13 cellular contexts compared by ENCODE assay signal in the genomic region with DNA sequence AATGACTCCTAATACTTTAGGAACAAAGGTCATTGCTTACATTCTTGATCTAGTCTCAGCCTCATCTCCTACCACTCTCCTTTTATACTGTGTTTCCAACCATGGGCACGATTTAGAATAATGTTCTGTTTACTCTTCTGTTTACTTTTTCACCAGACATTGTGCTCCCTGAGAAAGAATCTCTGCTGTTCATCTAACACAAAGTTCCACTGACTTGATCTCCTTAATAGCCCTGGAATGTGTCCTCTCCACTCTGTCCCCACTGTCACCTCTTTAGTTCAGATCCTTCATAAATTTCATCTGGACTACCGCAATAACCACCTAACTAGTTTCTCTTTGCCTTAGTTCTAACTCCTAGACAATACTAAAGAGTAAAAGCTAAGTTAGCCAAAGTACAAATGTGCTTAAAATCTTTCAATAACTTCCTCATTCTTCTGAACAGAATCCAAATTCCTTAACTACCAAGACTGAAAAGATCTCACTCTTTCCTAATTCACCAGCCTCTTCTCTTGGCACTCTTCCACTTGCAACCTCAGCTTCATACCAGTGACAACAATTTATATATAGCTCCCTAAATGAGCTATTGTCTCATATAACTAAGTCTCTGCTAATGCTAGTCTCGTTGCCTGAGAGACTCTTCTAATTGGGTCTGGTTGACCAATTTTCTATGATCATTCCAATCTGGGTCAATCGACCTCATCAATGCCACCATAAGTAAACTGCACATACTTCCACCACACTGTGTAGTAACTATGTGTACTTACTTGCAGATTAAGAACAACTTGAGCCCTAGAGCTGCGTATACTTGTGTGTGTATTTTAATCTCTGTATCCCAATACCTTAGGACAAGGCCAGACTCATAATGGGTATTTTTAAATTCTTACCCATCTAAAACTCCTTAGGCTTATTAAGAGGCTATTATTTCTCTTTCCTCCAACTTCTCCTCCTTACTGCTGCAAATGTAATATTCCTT.
DNase-seq lines count a peak whose midpoint lies in the region; ATAC-seq and TF ChIP-seq lines count a peak whose summit lies in the region.
"Had no signal": no experiment of that assay in that cellular context is flagged by ENCODE, and none has a peak within 500 bp of the region (broad histone marks: within the 10 kb centered on the region; RNA-seq: fewer than 3 reads in every experiment).

No MANE protein-coding gene starts in this region.

- TF ChIP-seq CTCF in fibroblast of mammary gland (conservative IDR thresholded peaks at IDR 0.05; ENCODE audit: control insufficient read depth, insufficient read depth, low read depth, low read length) (no peak), omental fat pad (IDR thresholded peaks at IDR 0.05) (no peak)
- TF ChIP-seq CTCF in CD8-positive, alpha-beta T cell (IDR thresholded peaks at IDR 0.05): no peak

- no peak overlapping the region for H3K27ac Mint-ChIP-seq in CD8-positive, alpha-beta memory T cell
- H3K27ac Mint-ChIP-seq in CD8-positive, alpha-beta T cell: no peak overlapping the region
- H3K27ac Mint-ChIP-seq: activated CD8-positive, alpha-beta T cell treated with anti-CD3 and anti-CD28 coated beads for 36 hours had no signal

- no peaks in the 10 kb centered on the region for H3K4me1 Mint-ChIP-seq in CD8-positive, alpha-beta memory T cell
- H3K4me1 Mint-ChIP-seq in CD8-positive, alpha-beta T cell (ENCODE audit: low read depth): no peaks in the 10 kb centered on the region

- H3K27me3 ChIP-seq in CD8-positive, alpha-beta memory T cell (ENCODE audit: insufficient read depth, low read length, poor library complexity, severe bottlenecking): no peaks in the 10 kb centered on the region
- no peaks in the 10 kb centered on the region for H3K27me3 ChIP-seq in CD8-positive, alpha-beta T cell (ENCODE audit: insufficient read depth, low read length)
- H3K27me3 ChIP-seq: gastrocnemius medialis had no signal

- no peaks in the 10 kb centered on the region for H3K27me3 Mint-ChIP-seq in CD8-positive, alpha-beta memory T cell
- no peaks in the 10 kb centered on the region for H3K27me3 Mint-ChIP-seq in CD8-positive, alpha-beta T cell (ENCODE audit: low read depth)
- H3K27me3 Mint-ChIP-seq: activated CD8-positive, alpha-beta T cell treated with anti-CD3 and anti-CD28 coated beads for 36 hours had no signal

- H3K27ac ChIP-seq in CD8-positive, alpha-beta memory T cell (ENCODE audit: low read depth, low read length): no peak overlapping the region
- no peak overlapping the region for H3K27ac ChIP-seq in CD8-positive, alpha-beta T cell (ENCODE audit: low read depth, low read length)
- H3K27ac ChIP-seq: KMS-11 had no signal

- H3K4me3 ChIP-seq in fibroblast of mammary gland (ENCODE audit: control insufficient read depth, low read depth, low read length): no peak overlapping the region
- H3K4me3 ChIP-seq in CD8-positive, alpha-beta memory T cell (ENCODE audit: low read length): no peak overlapping the region
- H3K4me3 ChIP-seq in CD8-positive, alpha-beta T cell (ENCODE audit: low read depth, low read length): no peak overlapping the region
- H3K4me3 ChIP-seq: gastrocnemius medialis had no signal

- POLR2A ChIA-PET in CD8-positive, alpha-beta memory T cell (lab: Charles Lee): no interaction called here
- POLR2A ChIA-PET in CD8-positive, alpha-beta T cell (lab: Charles Lee): no interaction called here

- H3K36me3 ChIP-seq in CD8-positive, alpha-beta memory T cell (ENCODE audit: insufficient read depth, low read length): no peaks in the 10 kb centered on the region
- H3K36me3 ChIP-seq in CD8-positive, alpha-beta T cell (ENCODE audit: insufficient read depth, low read length): no peaks in the 10 kb centered on the region
- H3K36me3 ChIP-seq: gastrocnemius medialis had no signal

- H3K4me1 ChIP-seq in CD8-positive, alpha-beta memory T cell (ENCODE audit: insufficient read depth, low read length): no peaks in the 10 kb centered on the region
- H3K4me1 ChIP-seq in CD8-positive, alpha-beta T cell (ENCODE audit: insufficient read depth, low read length): no peaks in the 10 kb centered on the region

- H3K36me3 Mint-ChIP-seq in CD8-positive, alpha-beta memory T cell: peaks cover 6 to 23% (median 8%) of the 10 kb centered on the region in 3 donors
- H3K36me3 Mint-ChIP-seq in CD8-positive, alpha-beta T cell: peaks cover 19% of the 10 kb centered on the region

- H3K4me3 Mint-ChIP-seq in CD8-positive, alpha-beta memory T cell: no peak overlapping the region
- no peak overlapping the region for H3K4me3 Mint-ChIP-seq in CD8-positive, alpha-beta T cell
- H3K4me3 Mint-ChIP-seq: activated CD8-positive, alpha-beta T cell treated with anti-CD3 and anti-CD28 coated beads for 36 hours had no signal

- intact Hi-C loops in CD8-positive, alpha-beta T cell (cut with DNase I, micrococcal nuclease): no loop called here

- ATAC-seq in omental fat pad (ENCODE audit: low FRiP score): peak; percentile 37
- no peak for ATAC-seq in HG02623 (IDR thresholded peaks at IDR 0.05; ENCODE audit: unreplicated experiment)
- no peak for ATAC-seq in CD8-positive, alpha-beta T cell
- ATAC-seq: activated CD8-positive, alpha-beta T cell treated with anti-CD3 and anti-CD28 coated beads for 36 hours had no signal

- no peaks in the 10 kb centered on the region for H3K9me3 ChIP-seq in CD8-positive, alpha-beta memory T cell (ENCODE audit: low read length)
- no peaks in the 10 kb centered on the region for H3K9me3 ChIP-seq in CD8-positive, alpha-beta T cell (ENCODE audit: low read length)
- H3K9me3 ChIP-seq: gastrocnemius medialis had no signal

- CTCF ChIA-PET in CD8-positive, alpha-beta memory T cell (lab: Charles Lee): interaction anchor here (1.4 kb wide), 1 partner anchor 17 kb away, joined by 3 read pairs; no protein-coding TSS in a partner anchor
- CTCF ChIA-PET in CD8-positive, alpha-beta T cell (lab: Charles Lee): no interaction called here

- H3K9me3 Mint-ChIP-seq in CD8-positive, alpha-beta memory T cell: no peaks in the 10 kb centered on the region
- no peaks in the 10 kb centered on the region for H3K9me3 Mint-ChIP-seq in CD8-positive, alpha-beta T cell
- H3K9me3 Mint-ChIP-seq: activated CD8-positive, alpha-beta T cell treated with anti-CD3 and anti-CD28 coated beads for 36 hours had no signal

- DNase-seq in EH (ENCODE audit: low read depth) (peak; percentile 96), RPMI8226 (peak; percentile 37), fibroblast of mammary gland (ENCODE audit: low read depth) (peak; percentile 77), omental fat pad (ENCODE audit: low spot score) (no peak), globus pallidus (ENCODE audit: low spot score) (no peak)
- DNase-seq in CD8-positive, alpha-beta memory T cell: no peak
- DNase-seq in CD8-positive, alpha-beta T cell: no peak
- DNase-seq: activated CD8-positive, alpha-beta T cell treated with anti-CD3 and anti-CD28 coated beads for 36 hours; DMS79; gastrocnemius medialis; NCI-H446 treated with DMSO at 0.1 percent for 48 hours had no signal

Comparison
In these comparisons a context has a peak if more than half of its experiments do, and no peak if none do; other contexts are left out.
1. DNase-seq: peak in EH (single experiment), RPMI8226 (single experiment) and fibroblast of mammary gland (single experiment); none in omental fat pad (single experiment), CD8-positive, alpha-beta memory T cell (0 of 5), globus pallidus (single experiment) and CD8-positive, alpha-beta T cell (0 of 7).